33 cellular contexts compared by ENCODE assay signal in the genomic region with DNA sequence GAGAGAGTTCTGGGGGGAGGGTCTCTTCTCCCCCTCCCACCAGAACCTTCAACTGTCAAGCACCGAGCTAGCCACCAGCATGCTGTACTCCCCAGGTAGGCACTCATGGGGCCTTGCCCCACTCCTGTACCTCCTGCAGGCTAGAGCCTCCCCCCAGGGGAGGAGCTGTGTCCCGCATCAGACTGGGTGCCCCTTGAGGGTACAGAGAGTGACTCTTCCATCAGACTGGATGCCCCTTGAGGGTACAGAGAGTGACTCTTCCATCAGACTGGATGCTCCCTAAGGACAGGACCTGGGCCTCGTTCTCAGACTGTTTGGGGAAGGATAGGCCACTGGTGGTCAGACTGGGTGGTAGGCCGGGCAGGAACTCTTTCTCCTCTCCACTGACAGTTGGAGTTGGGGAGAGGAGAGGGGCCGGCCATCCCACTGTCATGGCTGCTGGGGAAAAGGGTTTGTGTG. TPM values are rescaled to one million over a fixed set of nuclear protein-coding genes. Genes with fewer than 3 reads are reported as not detected.
"Had no signal": no experiment of that assay in that cellular context is flagged by ENCODE, and none has a peak within 500 bp of the region (broad histone marks: within the 10 kb centered on the region; RNA-seq: fewer than 3 reads in every experiment).

A gene (plus strand): TSS at position 51 of the 459 bp plus-strand sequence. CDS start 29 bp downstream, at position 80.

- H3K4me1 Mint-ChIP-seq: central memory CD8-positive, alpha-beta T cell had no signal

- H3K4me3 Mint-ChIP-seq: activated CD4-positive, alpha-beta memory T cell treated with anti-CD3 and anti-CD28 coated beads, Interleukin-2, amount 10 ng/mL, durations not matched to agents 7 days and 5 days; activated CD4-positive, alpha-beta T cell treated with anti-CD3 and anti-CD28 coated beads for 36 hours; activated CD8-positive, alpha-beta memory T cell treated with anti-CD3 and anti-CD28 coated beads, Interleukin-2, amount 10 ng/mL, durations not matched to agents 7 days and 5 days; activated naive CD8-positive, alpha-beta T cell treated with anti-CD3 and anti-CD28 coated beads for 36 hours; central memory CD8-positive, alpha-beta T cell had no signal

- H3K27me3 Mint-ChIP-seq: activated CD4-positive, alpha-beta T cell treated with anti-CD3 and anti-CD28 coated beads for 36 hours had no signal

- H3K27me3 ChIP-seq: ascending aorta, cardiac muscle cell, SJCRH30 had no signal

- H3K4me1 ChIP-seq: ascending aorta had no signal

- H3K27ac ChIP-seq: ascending aorta, cardiac muscle cell, SJCRH30, SK-N-MC had no signal

- ATAC-seq: activated CD4-positive, alpha-beta T cell treated with anti-CD3 and anti-CD28 coated beads for 36 hours; activated CD4-positive, CD25-positive, alpha-beta regulatory T cell treated with anti-CD3 and anti-CD28 coated beads, Interleukin-2, amount 50 U/mL, for 24 hours; activated CD8-positive, alpha-beta memory T cell treated with anti-CD3 and anti-CD28 coated beads, Interleukin-2, amount 10 ng/mL, durations not matched to agents 7 days and 5 days; Panc1 had no signal

- H3K4me3 ChIP-seq: ascending aorta, cardiac muscle cell, SJCRH30, SK-N-MC had no signal

- H3K36me3 Mint-ChIP-seq: activated CD8-positive, alpha-beta memory T cell treated with anti-CD3 and anti-CD28 coated beads, Interleukin-2, amount 10 ng/mL, durations not matched to agents 7 days and 5 days; activated naive CD8-positive, alpha-beta T cell treated with anti-CD3 and anti-CD28 coated beads for 36 hours had no signal

- H3K9me3 ChIP-seq: ascending aorta, SJCRH30 had no signal

- H3K27ac Mint-ChIP-seq: activated CD4-positive, alpha-beta memory T cell treated with anti-CD3 and anti-CD28 coated beads, Interleukin-2, amount 10 ng/mL, durations not matched to agents 7 days and 5 days; activated CD4-positive, alpha-beta T cell treated with anti-CD3 and anti-CD28 coated beads for 36 hours; activated CD8-positive, alpha-beta memory T cell treated with anti-CD3 and anti-CD28 coated beads, Interleukin-2, amount 10 ng/mL, durations not matched to agents 7 days and 5 days; activated naive CD8-positive, alpha-beta T cell treated with anti-CD3 and anti-CD28 coated beads for 36 hours had no signal

- H3K36me3 ChIP-seq: ascending aorta, cardiac muscle cell, SJCRH30 had no signal

- H3K9me3 Mint-ChIP-seq: activated CD4-positive, alpha-beta memory T cell treated with anti-CD3 and anti-CD28 coated beads, Interleukin-2, amount 10 ng/mL, durations not matched to agents 7 days and 5 days; activated naive CD8-positive, alpha-beta T cell treated with anti-CD3 and anti-CD28 coated beads for 36 hours; central memory CD8-positive, alpha-beta T cell had no signal

- DNase-seq: activated CD4-positive, alpha-beta memory T cell treated with anti-CD3 and anti-CD28 coated beads, Interleukin-2, amount 10 ng/mL, durations not matched to agents 7 days and 5 days; activated CD4-positive, alpha-beta T cell treated with anti-CD3 and anti-CD28 coated beads for 36 hours; activated CD8-positive, alpha-beta memory T cell treated with anti-CD3 and anti-CD28 coated beads for 24 hours; activated CD8-positive, alpha-beta memory T cell treated with anti-CD3 and anti-CD28 coated beads, Interleukin-2, amount 10 ng/mL, durations not matched to agents 7 days and 5 days; activated CD8-positive, alpha-beta memory T cell treated with anti-CD3 and anti-CD28 coated beads, Interleukin-2, amount 50 U/mL, for 48 hours; activated effector memory CD4-positive, alpha-beta T cell treated with anti-CD3 and anti-CD28 coated beads, Interleukin-2, amount 50 U/mL, for 16 hours; activated naive CD4-positive, alpha-beta T cell; activated naive CD4-positive, alpha-beta T cell treated with anti-CD3 and anti-CD28 coated beads, Interleukin-2, amount 50 U/mL, for 16 hours; activated naive CD8-positive, alpha-beta T cell treated with anti-CD3 and anti-CD28 coated beads for 36 hours; activated T-cell treated with anti-CD3 and anti-CD28 coated beads, Interleukin-2, amount 50 U/mL, for 48 hours; amniotic stem cell; Karpas-422; NCI-H1105; NCI-H1417 treated with DMSO at 0.1 percent for 48 hours; NCI-H1694; NCI-H1930; NCI-H2081 treated with DMSO at 0.1 percent for 48 hours; NCI-H226; NCI-H524 treated with DMSO at 0.1 percent for 48 hours; SHP77; SJCRH30; T1000 had no signal

RNA-seq across cellular contexts. Expression of the gene that starts here (rescaled TPM):
- total RNA-seq: activated CD8-positive, alpha-beta memory T cell treated with anti-CD3 and anti-CD28 coated beads, Interleukin-2, amount 10 ng/mL, durations not matched to agents 7 days and 5 days; cardiac muscle cell; MCF 10A; NCI-H460; RPMI7951; T-helper 1 cell treated with Interleukin-12 subunit alpha and Interleukin-12 subunit beta and Interleukin-4 antibody, amounts not matched to agents 30 ng/mL and 1 ng/mL, for 36 hours; T-helper 2 cell treated with Interferon-gamma antibody and Interleukin-4, amounts not matched to agents 100 ng/mL and 5 ng/mL, for 36 hours had no signal
- polyA plus RNA-seq: cardiac muscle cell had no signal
